In the genomic region with DNA sequence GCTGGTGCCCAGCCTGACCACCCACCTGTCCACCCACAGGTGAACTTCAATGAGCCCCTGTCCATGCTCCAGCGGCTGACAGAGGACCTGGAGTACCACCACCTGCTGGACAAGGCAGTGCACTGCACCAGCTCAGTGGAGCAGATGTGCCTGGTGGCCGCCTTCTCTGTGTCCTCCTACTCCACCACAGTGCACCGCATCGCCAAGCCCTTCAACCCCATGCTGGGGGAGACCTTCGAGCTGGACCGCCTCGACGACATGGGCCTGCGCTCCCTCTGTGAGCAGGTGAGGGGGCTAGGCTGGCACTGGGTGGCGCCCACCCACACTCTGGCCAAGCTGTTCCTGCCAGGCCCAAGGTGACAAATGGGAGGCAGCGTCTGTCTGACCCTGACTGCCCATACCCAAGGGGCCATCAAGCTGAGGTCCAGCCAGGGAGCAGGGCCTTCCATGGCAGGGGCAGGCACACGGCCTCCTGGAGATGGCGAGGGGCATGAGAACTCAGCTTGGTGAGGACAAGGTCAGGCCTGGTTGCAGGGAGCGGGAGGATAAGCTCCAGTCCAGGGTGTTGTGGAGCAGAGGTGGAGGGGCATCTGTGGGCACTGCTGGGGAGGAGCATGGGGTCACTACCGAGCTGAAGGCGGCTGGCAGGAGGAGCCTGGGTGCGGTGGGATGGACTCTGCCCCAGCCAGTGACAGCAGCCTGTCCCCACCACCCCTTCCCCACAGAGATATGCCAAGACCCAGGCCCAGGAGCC, we compare ENCODE assay signal across 8 cellular contexts.
DNase-seq lines count a peak whose midpoint lies in the region; ATAC-seq and TF ChIP-seq lines count a peak whose summit lies in the region.

No MANE protein-coding gene starts in this region.

- no peak overlapping the region for H3K4me2 ChIP-seq in GM23338

- peaks cover 14% of the 10 kb centered on the region; the same call in 2 of the 3 replicates for H3K36me3 Mint-ChIP-seq in GM23338 (ENCODE audit: low read depth)
- no peaks in the 10 kb centered on the region for H3K36me3 Mint-ChIP-seq in effector memory CD8-positive, alpha-beta T cell (ENCODE audit: insufficient read depth)

- no peaks in the 10 kb centered on the region for H4K20me1 ChIP-seq in GM23338 (replicated peaks; ENCODE audit: insufficient read depth)

- DNase-seq in AG08395 (ENCODE audit: low spot score) (peak; percentile 60), GM23338 (ENCODE audit: low spot score) (peak; percentile 71), mucosa of descending colon (peak; percentile 48 to 57 (median 50))
- peak in 1 of 3 experiments; percentile 22 for DNase-seq in effector memory CD8-positive, alpha-beta T cell
- no peak for DNase-seq in NK-92 treated with Interleukin-12 subunit alpha and Interleukin-12 subunit beta, amount 100 ng/mL, for 24 hours (lab: John Stamatoyannopoulos, UW)

- no peaks in the 10 kb centered on the region for H3K9me3 Mint-ChIP-seq in GM23338
- no peaks in the 10 kb centered on the region for H3K9me3 Mint-ChIP-seq in effector memory CD8-positive, alpha-beta T cell

- H2AFZ ChIP-seq in GM23338 = no peak overlapping the region

- no peaks in the 10 kb centered on the region for H3K79me2 ChIP-seq in GM23338 (replicated peaks; ENCODE audit: insufficient read depth)

- H3K27me3 Mint-ChIP-seq in GM23338 (ENCODE audit: insufficient read depth, low read depth, poor library complexity) = peaks cover 17% of the 10 kb centered on the region
- no peaks in the 10 kb centered on the region for H3K27me3 Mint-ChIP-seq in effector memory CD8-positive, alpha-beta T cell

- peaks cover 30% of the 10 kb centered on the region for H3K4me1 Mint-ChIP-seq in GM23338
- H3K4me1 Mint-ChIP-seq in effector memory CD8-positive, alpha-beta T cell (ENCODE audit: low read depth in 2 of 2) = peaks cover 4 to 13% of the 10 kb centered on the region in 2 donors

- H3K9me3 ChIP-seq in mucosa of descending colon = no peaks in the 10 kb centered on the region

- H3K4me3 Mint-ChIP-seq in GM23338 = no peak overlapping the region
- no peak overlapping the region for H3K4me3 Mint-ChIP-seq in effector memory CD8-positive, alpha-beta T cell

- peaks cover 5% of the 10 kb centered on the region; the same call in 1 of the 2 replicates for H3K4me1 ChIP-seq in GM23338 (ENCODE audit: insufficient read depth)
- no peaks in the 10 kb centered on the region for H3K4me1 ChIP-seq in mucosa of descending colon (ENCODE audit: low read depth)

- no peaks in the 10 kb centered on the region for H3K27me3 ChIP-seq in GM23338 (ENCODE audit: insufficient read depth)

- H3F3A ChIP-seq in GM23338 (replicated peaks; ENCODE audit: low read depth) = no peaks in the 10 kb centered on the region

- TF ChIP-seq CTCF in GM23338 (conservative IDR thresholded peaks at IDR 0.05; ENCODE audit: low read depth in 2 of 2) (peak; percentile 67 to 88), VCaP (conservative IDR thresholded peaks at IDR 0.05) (peak; percentile 89), mucosa of descending colon (IDR thresholded peaks at IDR 0.05) (peak; percentile 68)

- H3K27ac Mint-ChIP-seq in GM23338 = no peak overlapping the region
- no peak overlapping the region for H3K27ac Mint-ChIP-seq in effector memory CD8-positive, alpha-beta T cell

- peak; percentile 84 for ATAC-seq in GM23338
- peak; percentile 39 for ATAC-seq in effector memory CD8-positive, alpha-beta T cell (replicated peaks)
- peak; percentile 76 for ATAC-seq in mucosa of descending colon
- ATAC-seq in GM21381 (IDR thresholded peaks at IDR 0.05; ENCODE audit: unreplicated experiment) = no peak
- no peak for ATAC-seq in GM19397 (IDR thresholded peaks at IDR 0.05; ENCODE audit: unreplicated experiment)

- no peaks in the 10 kb centered on the region for H3K36me3 ChIP-seq in GM23338 (ENCODE audit: insufficient read depth)
- H3K36me3 ChIP-seq in mucosa of descending colon (ENCODE audit: low read depth) = no peaks in the 10 kb centered on the region

- H3K9me2 ChIP-seq in GM23338 (ENCODE audit: insufficient read depth) = no peaks in the 10 kb centered on the region

- intact Hi-C loops in mucosa of descending colon (cut with DNase I, micrococcal nuclease) = no loop called here

- no peak overlapping the region for H3K27ac ChIP-seq in GM23338 (ENCODE audit: low read depth)
- H3K27ac ChIP-seq in VCaP = no peak overlapping the region

- H3K4me3 ChIP-seq in GM23338 (no peak overlapping the region), mucosa of descending colon (no peak overlapping the region)

TF ChIP-seq in GM23338, 12 proteins besides CTCF, POLR2A, EP300 and RAD21 (continues in another document):
- TF ChIP-seq, protein P1, sequence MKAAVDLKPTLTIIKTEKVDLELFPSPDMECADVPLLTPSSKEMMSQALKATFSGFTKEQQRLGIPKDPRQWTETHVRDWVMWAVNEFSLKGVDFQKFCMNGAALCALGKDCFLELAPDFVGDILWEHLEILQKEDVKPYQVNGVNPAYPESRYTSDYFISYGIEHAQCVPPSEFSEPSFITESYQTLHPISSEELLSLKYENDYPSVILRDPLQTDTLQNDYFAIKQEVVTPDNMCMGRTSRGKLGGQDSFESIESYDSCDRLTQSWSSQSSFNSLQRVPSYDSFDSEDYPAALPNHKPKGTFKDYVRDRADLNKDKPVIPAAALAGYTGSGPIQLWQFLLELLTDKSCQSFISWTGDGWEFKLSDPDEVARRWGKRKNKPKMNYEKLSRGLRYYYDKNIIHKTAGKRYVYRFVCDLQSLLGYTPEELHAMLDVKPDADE (IDR thresholded peaks at IDR 0.05) = no peak
- TF ChIP-seq ZNF331 (CRISPR knock-in tag; IDR thresholded peaks at IDR 0.05; ENCODE audit: low read depth) (no peak), POLR2AphosphoS5 (IDR thresholded peaks at IDR 0.05; ENCODE audit: low read depth) (no peak), EZH2phosphoT487 (IDR thresholded peaks at IDR 0.05; ENCODE audit: unreplicated experiment) (no peak), STAT1 (IDR thresholded peaks at IDR 0.05; ENCODE audit: unreplicated experiment) (no peak), ZNF114 (CRISPR knock-in tag; IDR thresholded peaks at IDR 0.05) (no peak)
- TF ChIP-seq, protein P2, sequence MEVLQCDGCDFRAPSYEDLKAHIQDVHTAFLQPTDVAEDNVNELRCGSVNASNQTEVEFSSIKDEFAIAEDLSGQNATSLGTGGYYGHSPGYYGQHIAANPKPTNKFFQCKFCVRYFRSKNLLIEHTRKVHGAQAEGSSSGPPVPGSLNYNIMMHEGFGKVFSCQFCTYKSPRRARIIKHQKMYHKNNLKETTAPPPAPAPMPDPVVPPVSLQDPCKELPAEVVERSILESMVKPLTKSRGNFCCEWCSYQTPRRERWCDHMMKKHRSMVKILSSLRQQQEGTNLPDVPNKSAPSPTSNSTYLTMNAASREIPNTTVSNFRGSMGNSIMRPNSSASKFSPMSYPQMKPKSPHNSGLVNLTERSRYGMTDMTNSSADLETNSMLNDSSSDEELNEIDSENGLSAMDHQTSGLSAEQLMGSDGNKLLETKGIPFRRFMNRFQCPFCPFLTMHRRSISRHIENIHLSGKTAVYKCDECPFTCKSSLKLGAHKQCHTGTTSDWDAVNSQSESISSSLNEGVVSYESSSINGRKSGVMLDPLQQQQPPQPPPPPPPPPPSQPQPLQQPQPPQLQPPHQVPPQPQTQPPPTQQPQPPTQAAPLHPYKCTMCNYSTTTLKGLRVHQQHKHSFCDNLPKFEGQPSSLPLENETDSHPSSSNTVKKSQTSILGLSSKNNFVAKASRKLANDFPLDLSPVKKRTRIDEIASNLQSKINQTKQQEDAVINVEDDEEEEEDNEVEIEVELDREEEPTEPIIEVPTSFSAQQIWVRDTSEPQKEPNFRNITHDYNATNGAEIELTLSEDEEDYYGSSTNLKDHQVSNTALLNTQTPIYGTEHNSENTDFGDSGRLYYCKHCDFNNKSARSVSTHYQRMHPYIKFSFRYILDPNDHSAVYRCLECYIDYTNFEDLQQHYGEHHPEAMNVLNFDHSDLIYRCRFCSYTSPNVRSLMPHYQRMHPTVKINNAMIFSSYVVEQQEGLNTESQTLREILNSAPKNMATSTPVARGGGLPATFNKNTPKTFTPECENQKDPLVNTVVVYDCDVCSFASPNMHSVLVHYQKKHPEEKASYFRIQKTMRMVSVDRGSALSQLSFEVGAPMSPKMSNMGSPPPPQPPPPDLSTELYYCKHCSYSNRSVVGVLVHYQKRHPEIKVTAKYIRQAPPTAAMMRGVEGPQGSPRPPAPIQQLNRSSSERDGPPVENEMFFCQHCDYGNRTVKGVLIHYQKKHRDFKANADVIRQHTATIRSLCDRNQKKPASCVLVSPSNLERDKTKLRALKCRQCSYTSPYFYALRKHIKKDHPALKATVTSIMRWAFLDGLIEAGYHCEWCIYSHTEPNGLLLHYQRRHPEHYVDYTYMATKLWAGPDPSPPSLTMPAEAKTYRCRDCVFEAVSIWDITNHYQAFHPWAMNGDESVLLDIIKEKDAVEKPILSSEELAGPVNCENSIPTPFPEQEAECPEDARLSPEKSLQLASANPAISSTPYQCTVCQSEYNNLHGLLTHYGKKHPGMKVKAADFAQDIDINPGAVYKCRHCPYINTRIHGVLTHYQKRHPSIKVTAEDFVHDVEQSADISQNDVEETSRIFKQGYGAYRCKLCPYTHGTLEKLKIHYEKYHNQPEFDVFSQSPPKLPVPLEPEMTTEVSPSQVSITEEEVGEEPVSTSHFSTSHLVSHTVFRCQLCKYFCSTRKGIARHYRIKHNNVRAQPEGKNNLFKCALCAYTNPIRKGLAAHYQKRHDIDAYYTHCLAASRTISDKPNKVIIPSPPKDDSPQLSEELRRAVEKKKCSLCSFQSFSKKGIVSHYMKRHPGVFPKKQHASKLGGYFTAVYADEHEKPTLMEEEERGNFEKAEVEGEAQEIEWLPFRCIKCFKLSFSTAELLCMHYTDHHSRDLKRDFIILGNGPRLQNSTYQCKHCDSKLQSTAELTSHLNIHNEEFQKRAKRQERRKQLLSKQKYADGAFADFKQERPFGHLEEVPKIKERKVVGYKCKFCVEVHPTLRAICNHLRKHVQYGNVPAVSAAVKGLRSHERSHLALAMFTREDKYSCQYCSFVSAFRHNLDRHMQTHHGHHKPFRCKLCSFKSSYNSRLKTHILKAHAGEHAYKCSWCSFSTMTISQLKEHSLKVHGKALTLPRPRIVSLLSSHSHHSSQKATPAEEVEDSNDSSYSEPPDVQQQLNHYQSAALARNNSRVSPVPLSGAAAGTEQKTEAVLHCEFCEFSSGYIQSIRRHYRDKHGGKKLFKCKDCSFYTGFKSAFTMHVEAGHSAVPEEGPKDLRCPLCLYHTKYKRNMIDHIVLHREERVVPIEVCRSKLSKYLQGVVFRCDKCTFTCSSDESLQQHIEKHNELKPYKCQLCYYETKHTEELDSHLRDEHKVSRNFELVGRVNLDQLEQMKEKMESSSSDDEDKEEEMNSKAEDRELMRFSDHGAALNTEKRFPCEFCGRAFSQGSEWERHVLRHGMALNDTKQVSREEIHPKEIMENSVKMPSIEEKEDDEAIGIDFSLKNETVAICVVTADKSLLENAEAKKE (CRISPR knock-in tag; IDR thresholded peaks at IDR 0.05) = no peak

Comparison
In these comparisons a context has a peak if more than half of its experiments do, and no peak if none do; other contexts are left out.
1. ATAC-seq: peak in GM23338 (single experiment), effector memory CD8-positive, alpha-beta T cell (single experiment) and mucosa of descending colon (single experiment); none in GM21381 (single experiment) and GM19397 (single experiment).
2. Peak in every context shown above with its lines, with median percentiles within 50 percentile points of each other: CTCF ChIP-seq.